Comparison of ENCODE assay signal across 19 cellular contexts in genomic region chr5:154176191-154176590, GRCh38. TPM values are rescaled to one million over a fixed set of nuclear protein-coding genes. Genes with fewer than 3 reads are reported as not detected.
DNase-seq lines count a peak whose midpoint lies in the region; ATAC-seq and TF ChIP-seq lines count a peak whose summit lies in the region.
"Had no signal": no experiment of that assay in that cellular context is flagged by ENCODE, and none has a peak within 500 bp of the region (broad histone marks: within the 10 kb centered on the region; RNA-seq: fewer than 3 reads in every experiment).

No MANE protein-coding gene starts in this region.

- TF ChIP-seq CTCF in cardiac fibroblast (IDR thresholded peaks at IDR 0.05; ENCODE audit: low read depth, low read length) = no peak
- no peak for TF ChIP-seq CTCF in prostate gland (IDR thresholded peaks at IDR 0.05)

- H3K4me3 ChIP-seq in MG63 = no peak overlapping the region
- no peak overlapping the region for H3K4me3 ChIP-seq in cardiac fibroblast (replicated peaks in 1 of 2; ENCODE audit: low read depth in 2 of 2, low read length in 2 of 2)
- no peak overlapping the region for H3K4me3 ChIP-seq in prostate gland
- H3K4me3 ChIP-seq in naive thymus-derived CD4-positive, alpha-beta T cell (ENCODE audit: low read length) = no peak overlapping the region

- POLR2A ChIA-PET in naive thymus-derived CD4-positive, alpha-beta T cell (lab: Charles Lee) = no interaction called here

- no peak for TF ChIP-seq POLR2A in prostate gland (IDR thresholded peaks at IDR 0.05)

- ATAC-seq in naive thymus-derived CD4-positive, alpha-beta T cell = no peak
- no peak for ATAC-seq in HG03039 (IDR thresholded peaks at IDR 0.05; ENCODE audit: unreplicated experiment)
- ATAC-seq: T-helper 17 cell had no signal

- H3K9me3 ChIP-seq in MG63 = 0 out of 2 replicates have a peak, but pooled peaks cover 2% of the 10 kb centered on the region
- H3K9me3 ChIP-seq in prostate gland = no peaks in the 10 kb centered on the region
- no peaks in the 10 kb centered on the region for H3K9me3 ChIP-seq in naive thymus-derived CD4-positive, alpha-beta T cell (ENCODE audit: control insufficient read depth in 2 of 3, low read length in 3 of 3)

- CTCF ChIA-PET in naive thymus-derived CD4-positive, alpha-beta T cell (lab: Charles Lee) = no interaction called here

- H3K27me3 ChIP-seq in MG63 (peaks cover 3% of the 10 kb centered on the region; the same call in 1 of the 2 replicates), prostate gland (replicated peaks; ENCODE audit: insufficient read depth) (no peaks in the 10 kb centered on the region)
- no peaks in the 10 kb centered on the region for H3K27me3 ChIP-seq in naive thymus-derived CD4-positive, alpha-beta T cell (ENCODE audit: control insufficient read depth in 2 of 2, insufficient read depth in 2 of 2, low read length in 2 of 2)

- peaks cover 0 to 35% (median 0%) of the 10 kb centered on the region in 7 donors for H3K4me1 Mint-ChIP-seq in naive thymus-derived CD4-positive, alpha-beta T cell

- peaks cover 0 to 20% (median 11%) of the 10 kb centered on the region in 5 donors for H3K27me3 Mint-ChIP-seq in naive thymus-derived CD4-positive, alpha-beta T cell

- H3K4me1 ChIP-seq in prostate gland (replicated peaks) = no peaks in the 10 kb centered on the region
- H3K4me1 ChIP-seq in naive thymus-derived CD4-positive, alpha-beta T cell (ENCODE audit: control insufficient read depth in 2 of 2, insufficient read depth in 2 of 2, low read length in 2 of 2) = peaks cover 0 to 5% of the 10 kb centered on the region in 2 donors

- H3K9me3 Mint-ChIP-seq in naive thymus-derived CD4-positive, alpha-beta T cell = no peaks in the 10 kb centered on the region
- H3K9me3 Mint-ChIP-seq: activated B cell treated with CpG ODN at 0.5 μM for 24 hours; activated CD4-positive, alpha-beta memory T cell treated with anti-CD3 and anti-CD28 coated beads, Interleukin-2, amount 10 ng/mL, durations not matched to agents 7 days and 5 days; activated T-cell treated with anti-CD3 and anti-CD28 coated beads, Interleukin-2, amount 50 U/mL, for 24 hours; nephron had no signal

- intact Hi-C loops in prostate gland (cut with DNase I) = no loop called here
- intact Hi-C loops in naive thymus-derived CD4-positive, alpha-beta T cell (cut with micrococcal nuclease) = no loop called here

- H3K36me3 Mint-ChIP-seq in naive thymus-derived CD4-positive, alpha-beta T cell = no peaks in the 10 kb centered on the region

- peak overlapping the region in 1 of 9 donors; percentile 19 for H3K27ac Mint-ChIP-seq in naive thymus-derived CD4-positive, alpha-beta T cell
- H3K27ac Mint-ChIP-seq: activated B cell treated with CpG ODN at 0.5 μM for 24 hours; activated CD4-positive, alpha-beta memory T cell treated with anti-CD3 and anti-CD28 coated beads, Interleukin-2, amount 10 ng/mL, durations not matched to agents 7 days and 5 days; activated T-cell treated with anti-CD3 and anti-CD28 coated beads, Interleukin-2, amount 50 U/mL, for 24 hours; nephron; T-helper 17 cell had no signal

- no peaks in the 10 kb centered on the region for H3K36me3 ChIP-seq in MG63
- H3K36me3 ChIP-seq in prostate gland = no peaks in the 10 kb centered on the region
- no peaks in the 10 kb centered on the region for H3K36me3 ChIP-seq in naive thymus-derived CD4-positive, alpha-beta T cell (ENCODE audit: control insufficient read depth in 2 of 3, insufficient read depth in 3 of 3, low read length in 3 of 3)

- H3K4me3 Mint-ChIP-seq in naive thymus-derived CD4-positive, alpha-beta T cell = no peak overlapping the region
- H3K4me3 Mint-ChIP-seq: activated B cell treated with CpG ODN at 0.5 μM for 24 hours; activated CD4-positive, alpha-beta memory T cell treated with anti-CD3 and anti-CD28 coated beads, Interleukin-2, amount 10 ng/mL, durations not matched to agents 7 days and 5 days; activated T-cell treated with anti-CD3 and anti-CD28 coated beads, Interleukin-2, amount 50 U/mL, for 24 hours; nephron; T-helper 17 cell had no signal

- peak; percentile 68 for DNase-seq in EH (ENCODE audit: low read depth)
- DNase-seq in MG63 = peak; percentile 93
- peak; percentile 75 to 87 for DNase-seq in cardiac fibroblast (ENCODE audit: low read depth in 2 of 2)
- peak; percentile 34 for DNase-seq in prostate gland (ENCODE audit: low spot score)
- DNase-seq in NCI-H1092 (lab: John Stamatoyannopoulos, UW) = no peak
- no peak for DNase-seq in naive thymus-derived CD4-positive, alpha-beta T cell
- DNase-seq: activated B cell treated with CpG ODN at 0.5 μM for 24 hours; activated CD4-positive, alpha-beta memory T cell treated with anti-CD3 and anti-CD28 coated beads, Interleukin-2, amount 10 ng/mL, durations not matched to agents 7 days and 5 days; activated naive CD4-positive, alpha-beta T cell treated with anti-CD3 and anti-CD28 coated beads, Interleukin-2, amount 50 U/mL, for 16 hours; activated T-cell treated with anti-CD3 and anti-CD28 coated beads, Interleukin-2, amount 50 U/mL, for 24 hours; DMS153; effector CD4-positive, alpha-beta T cell; mesendoderm; NCI-H1694 treated with DMSO at 0.1 percent for 48 hours; NCI-H524; SIG-M5; T-helper 17 cell had no signal

- no peak overlapping the region for H3K27ac ChIP-seq in prostate gland
- H3K27ac ChIP-seq in naive thymus-derived CD4-positive, alpha-beta T cell (ENCODE audit: low read depth, low read length) = no peak overlapping the region

- WGBS in prostate gland = 10% methylated on average over 2 of the region's 2 CpGs

RNA-seq across cellular contexts. Expression of gene GALNT10, which starts 14.3 kb away (rescaled TPM):
- total RNA-seq in MG63 (2014; rRNA removed; shearing (Covaris generic); ENCODE audit: low replicate concordance) = 25.9 and 26.3 TPM in 2 replicates
- 10 to 100 TPM; 21.7 to 27.1 TPM for total RNA-seq in prostate gland
- 10 to 100 TPM; 16.1 to 56.4 (median 27.1) TPM for total RNA-seq in naive thymus-derived CD4-positive, alpha-beta T cell
- polyA plus RNA-seq in naive thymus-derived CD4-positive, alpha-beta T cell = 1 to 10 TPM; 6.2 to 8.7 TPM

Comparison
In these comparisons a context has a peak if more than half of its experiments do, and no peak if none do; other contexts are left out.
1. DNase-seq: peak in EH (single experiment), MG63 (single experiment), cardiac fibroblast (2 of 2) and prostate gland (single experiment); none in NCI-H1092 (single experiment) and naive thymus-derived CD4-positive, alpha-beta T cell (0 of 9).